ENCODE assay signal across 11 cellular contexts in the genomic region with DNA sequence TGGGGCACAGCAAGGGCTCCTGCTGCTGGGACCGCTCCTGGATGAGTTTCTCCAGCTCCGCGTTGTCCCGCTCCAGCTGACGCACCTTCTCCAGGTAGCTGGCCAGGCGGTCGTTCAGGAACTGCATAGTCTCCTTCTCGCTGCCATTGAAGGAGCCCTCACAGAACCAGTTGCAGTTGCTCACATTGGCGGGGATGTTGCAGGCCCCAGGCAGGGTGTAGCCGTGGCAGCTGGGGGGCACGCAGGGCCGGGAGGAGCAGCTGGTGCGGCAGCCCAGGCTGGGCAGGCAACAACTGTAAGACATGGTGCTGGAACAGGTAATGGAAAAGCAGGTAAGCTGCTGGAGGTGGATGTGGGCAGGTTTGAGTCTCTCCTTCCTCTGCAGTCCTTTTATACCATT. TPM values are rescaled to one million over a fixed set of nuclear protein-coding genes. Genes with fewer than 3 reads are reported as not detected.
"Had no signal": no experiment of that assay in that cellular context is flagged by ENCODE, and none has a peak within 500 bp of the region (broad histone marks: within the 10 kb centered on the region; RNA-seq: fewer than 3 reads in every experiment).

A gene (minus strand): TSS at position 364 of the 400 bp plus-strand sequence. CDS start 60 bp downstream, at position 304.

RNA-seq across cellular contexts. Expression of the gene that starts here (rescaled TPM):
- total RNA-seq: activated B cell treated with CpG ODN at 0.5 μM for 24 hours; activated CD8-positive, alpha-beta T cell treated with anti-CD3 and anti-CD28 coated beads for 36 hours; activated T-cell treated with anti-CD3 and anti-CD28 coated beads, Interleukin-2, amount 50 U/mL, for 4 hours; activated T-helper 17 cell treated with anti-CD3 and anti-CD28 coated beads, Interleukin-2, amount 50 U/mL, for 72 hours; body of pancreas; chondrocyte; endothelial cell of umbilical vein; esophagus muscularis mucosa; gastrocnemius medialis; heart left ventricle; T-helper 17 cell had no signal
- polyA plus RNA-seq: endothelial cell of umbilical vein, heart left ventricle had no signal
